In the genomic region with DNA sequence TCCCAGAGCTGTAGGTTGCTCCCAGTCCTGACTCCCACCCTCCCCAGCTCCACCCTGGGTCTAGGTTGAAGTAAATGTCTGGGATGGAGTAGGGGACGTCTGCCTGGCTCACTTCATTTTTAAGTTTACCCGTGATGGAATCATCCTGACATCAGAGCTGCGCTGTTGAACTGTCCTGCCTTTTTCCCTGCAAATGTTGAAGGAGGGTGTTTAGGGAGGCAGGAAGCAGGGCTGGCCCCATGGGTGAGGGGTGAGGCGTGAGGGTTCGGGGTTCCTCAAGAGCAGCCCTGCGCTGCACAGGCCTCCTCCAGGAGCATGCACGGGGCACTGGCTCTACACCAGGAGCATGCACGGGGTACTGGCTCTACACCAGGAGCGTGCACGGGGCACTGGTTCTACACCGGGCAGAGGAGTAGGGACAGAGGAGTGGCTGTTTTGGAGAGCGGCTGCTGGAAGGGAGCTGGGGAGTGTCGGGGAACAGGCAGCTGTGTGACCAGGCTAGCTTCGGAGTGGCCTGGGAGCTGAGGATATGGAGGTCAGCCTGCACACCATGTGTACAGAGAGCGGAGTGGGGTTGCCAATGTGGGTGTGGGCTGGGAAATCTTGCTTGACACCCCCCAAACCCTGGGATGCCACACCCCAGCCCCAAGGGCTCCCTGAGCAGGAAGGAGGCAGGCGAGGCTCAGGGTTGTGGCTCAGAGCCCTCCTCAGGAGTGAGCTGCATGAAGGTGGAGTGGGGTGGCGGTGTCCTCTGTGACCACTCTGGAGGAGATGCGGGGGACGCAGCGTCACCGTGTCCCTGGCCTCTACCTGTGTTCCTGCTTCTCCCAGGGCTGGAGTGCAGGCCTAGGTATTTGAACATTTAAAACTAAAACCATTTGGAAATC, we compare ENCODE assay signal across 30 cellular contexts.
"Had no signal": no experiment of that assay in that cellular context is flagged by ENCODE, and none has a peak within 500 bp of the region (broad histone marks: within the 10 kb centered on the region; RNA-seq: fewer than 3 reads in every experiment).

No MANE protein-coding gene starts in this region.

- ATAC-seq: activated CD4-positive, CD25-positive, alpha-beta regulatory T cell treated with anti-CD3 and anti-CD28 coated beads, Interleukin-2, amount 50 U/mL, for 24 hours; activated T-helper 17 cell treated with anti-CD3 and anti-CD28 coated beads, Interleukin-2, amount 50 U/mL, for 72 hours; gastrocnemius medialis; naive thymus-derived CD4-positive, alpha-beta T cell had no signal

- H3K27me3 ChIP-seq: brain microvascular endothelial cell, gastrocnemius medialis, hepatocyte, testis had no signal

- H3K9me3 ChIP-seq: gastrocnemius medialis, testis, transverse colon had no signal

- H2AFZ ChIP-seq: parathyroid adenoma had no signal

- H3K9me3 Mint-ChIP-seq: activated CD4-positive, alpha-beta memory T cell treated with anti-CD3 and anti-CD28 coated beads for 36 hours; activated T-cell treated with anti-CD3 and anti-CD28 coated beads, Interleukin-2, amount 50 U/mL, for 4 hours; activated T-helper 17 cell treated with anti-CD3 and anti-CD28 coated beads, Interleukin-2, amount 50 U/mL, for 72 hours; T-helper 2 cell treated with Interferon-gamma antibody and Interleukin-4, amounts not matched to agents 5 μg/mL and 100 μg/mL, for 36 hours had no signal

- H3K36me3 ChIP-seq: brain microvascular endothelial cell, gastrocnemius medialis, left ventricle myocardium inferior, transverse colon had no signal

- DNase-seq: activated CD4-positive, alpha-beta memory T cell treated with anti-CD3 and anti-CD28 coated beads for 36 hours; activated CD4-positive, alpha-beta T cell treated with anti-CD3 and anti-CD28 coated beads for 48 hours; activated gamma-delta T cell treated with Interleukin-2 at 50 U/mL for 16 hours; activated naive CD4-positive, alpha-beta T cell treated with anti-CD3 and anti-CD28 coated beads, Interleukin-2, amount 50 U/mL, for 16 hours; activated T-cell treated with anti-CD3 and anti-CD28 coated beads, Interleukin-2, amount 50 U/mL, for 4 hours; amniotic stem cell; brain microvascular endothelial cell; central memory CD4-positive, alpha-beta T cell; dermis blood vessel endothelial cell; effector CD8-positive, alpha-beta T cell; gastrocnemius medialis; islet precursor cell; left ventricle myocardium inferior; mammary epithelial cell; midbrain; naive thymus-derived CD4-positive, alpha-beta T cell; nucleus accumbens; right cardiac atrium; stimulated activated CD4-positive, alpha-beta T cell treated with anti-CD3 and anti-CD28 coated beads, Interleukin-15, amount 100 ng/mL, for 24 hours; stimulated activated CD4-positive, alpha-beta T cell treated with anti-CD3 and anti-CD28 coated beads, Interleukin-2, amount 100 ng/mL, for 24 hours; stimulated activated naive CD4-positive, alpha-beta T cell; T-helper 1 cell; testis; transverse colon had no signal

- H3K4me3 Mint-ChIP-seq: activated CD4-positive, alpha-beta memory T cell treated with anti-CD3 and anti-CD28 coated beads for 36 hours; activated T-cell treated with anti-CD3 and anti-CD28 coated beads, Interleukin-2, amount 50 U/mL, for 4 hours; activated T-helper 17 cell treated with anti-CD3 and anti-CD28 coated beads, Interleukin-2, amount 50 U/mL, for 72 hours; naive thymus-derived CD4-positive, alpha-beta T cell; T-helper 2 cell treated with Interferon-gamma antibody and Interleukin-4, amounts not matched to agents 5 μg/mL and 100 μg/mL, for 36 hours had no signal

- H3K4me1 ChIP-seq: parathyroid adenoma, testis had no signal

- H3K36me3 Mint-ChIP-seq: activated CD4-positive, alpha-beta memory T cell treated with anti-CD3 and anti-CD28 coated beads for 36 hours; naive thymus-derived CD4-positive, alpha-beta T cell had no signal

- H3K27ac Mint-ChIP-seq: activated CD4-positive, alpha-beta memory T cell treated with anti-CD3 and anti-CD28 coated beads for 36 hours; activated T-helper 17 cell treated with anti-CD3 and anti-CD28 coated beads, Interleukin-2, amount 50 U/mL, for 72 hours; T-helper 2 cell treated with Interferon-gamma antibody and Interleukin-4, amounts not matched to agents 5 μg/mL and 100 μg/mL, for 36 hours had no signal

- H3K4me3 ChIP-seq: gastrocnemius medialis, hepatocyte, transverse colon had no signal

- H3K79me2 ChIP-seq: hepatocyte, parathyroid adenoma had no signal

- H3K27ac ChIP-seq: brain microvascular endothelial cell, epithelial cell of prostate, gastrocnemius medialis, hepatocyte, left ventricle myocardium inferior, parathyroid adenoma, testis, transverse colon had no signal

- H3K4me1 Mint-ChIP-seq: activated T-helper 17 cell treated with anti-CD3 and anti-CD28 coated beads, Interleukin-2, amount 50 U/mL, for 72 hours had no signal
